ENCODE assay signal across 1 cellular context in genomic region chr17:31320791-31321190, GRCh38.
TF ChIP-seq lines count a peak whose summit lies in the region.

No MANE protein-coding gene starts in this region.

TF ChIP-seq in GM12878, 131 proteins besides CTCF, POLR2A, EP300 and RAD21:
- TF ChIP-seq RFX5 (IDR thresholded peaks at IDR 0.05; ENCODE audit: low read depth, low read length) (no peak), RAD51 (IDR thresholded peaks at IDR 0.05) (no peak), ELK1 (IDR thresholded peaks at IDR 0.05; ENCODE audit: low read depth, low read length) (no peak), ZBTB33 (IDR thresholded peaks at IDR 0.05) (no peak), KAT2A (conservative IDR thresholded peaks at IDR 0.05; ENCODE audit: control insufficient read depth, low read depth, low read length) (no peak), ZNF274 (IDR thresholded peaks at IDR 0.05; ENCODE audit: insufficient read depth, insufficient read length) (no peak), MYB (IDR thresholded peaks at IDR 0.05; ENCODE audit: borderline replicate concordance, low read depth, low read length) (no peak), RUNX3 (IDR thresholded peaks at IDR 0.05; ENCODE audit: low read length) (no peak), HDAC2 (IDR thresholded peaks at IDR 0.05) (no peak)
